10 cellular contexts compared by ENCODE assay signal in genomic region chr9:89519393-89519805, GRCh38. TPM values are rescaled to one million over a fixed set of nuclear protein-coding genes. Genes with fewer than 3 reads are reported as not detected.
DNase-seq lines count a peak whose midpoint lies in the region; ATAC-seq, FAIRE-seq and TF ChIP-seq lines count a peak whose summit lies in the region.
"Had no signal": no experiment of that assay in that cellular context is flagged by ENCODE, and none has a peak within 500 bp of the region (broad histone marks: within the 10 kb centered on the region; RNA-seq: fewer than 3 reads in every experiment).

No MANE protein-coding gene starts in this region.

- intact Hi-C loops in GM12878 (cut with micrococcal nuclease; ENCODE audit: unreplicated experiment) (no loop called here), mucosa of descending colon (cut with DNase I, micrococcal nuclease) (no loop called here)

- SMC1A ChIA-PET in GM12878 (lab: Charles Lee; ENCODE audit: uncharacterized antibody, unreplicated experiment) = interaction anchor here (0.7 to 2.2 kb wide), 12 partner anchors 9 to 124 kb away, joined by 3 to 11 read pairs (median 4); no protein-coding TSS in a partner anchor

- no peak for TF ChIP-seq POLR2A in GM12878 (IDR thresholded peaks at IDR 0.05; ENCODE audit: low read depth, low read length)

- no peak for TF ChIP-seq EP300 in GM12878 (IDR thresholded peaks at IDR 0.05; ENCODE audit: borderline replicate concordance in 1 of 2, control insufficient read depth in 1 of 2, low read depth in 2 of 2, low read length in 2 of 2)

- peaks cover 16% of the 10 kb centered on the region; the same call in 1 of the 2 replicates for H3F3A ChIP-seq in Loucy (ENCODE audit: low read depth)

- H3K79me2 ChIP-seq in Loucy (ENCODE audit: insufficient read depth, low read length) (peaks cover 20% of the 10 kb centered on the region), GM12878 (ENCODE audit: control insufficient read depth, insufficient read depth, low read length) (no peaks in the 10 kb centered on the region)

- POLR2A ChIA-PET in GM12878 (lab: Charles Lee) = interaction anchor here (0.7 to 1.6 kb wide), 6 partner anchors 10 to 551 kb away, joined by 3 to 6 read pairs (median 4); no protein-coding TSS in a partner anchor

- H3K4me3 ChIP-seq in Loucy (ENCODE audit: low read length, poor library complexity, severe bottlenecking) (no peak overlapping the region), GM12878 (no peak overlapping the region), mucosa of descending colon (no peak overlapping the region), foreskin fibroblast (ENCODE audit: low read depth in 1 of 2, low read length in 2 of 2) (no peak overlapping the region)
- H3K4me3 ChIP-seq: dorsolateral prefrontal cortex had no signal

- H3K4me2 ChIP-seq in Loucy (ENCODE audit: low read depth, low read length, poor library complexity, severe bottlenecking) (peak overlapping the region; percentile 49), GM12878 (ENCODE audit: control insufficient read depth, insufficient read depth) (no peak overlapping the region)

- CTCF ChIA-PET in GM12878 (lab: Yijun Ruan, JAX) = interaction anchor here (1.2 to 2.8 kb wide), 8 partner anchors 9 to 144 kb away, joined by 3 to 20 read pairs (median 4); no protein-coding TSS in a partner anchor

- no peak for TF ChIP-seq RAD21 in GM12878 (IDR thresholded peaks at IDR 0.05; ENCODE audit: insufficient read depth, low read depth, low read length)

- H3K9me2 ChIP-seq in Loucy (replicated peaks; ENCODE audit: low read depth, low read length) = no peaks in the 10 kb centered on the region

- WGBS in GM12878 (ENCODE audit: insufficient coverage, insufficient replicate concordance, low lambda C conversion rate, missing lambda C conversion rate) = 85% methylated on average over 2 of the region's 2 CpGs

- TF ChIP-seq CTCF in Loucy (conservative IDR thresholded peaks at IDR 0.05; ENCODE audit: low read length) = no peak
- TF ChIP-seq CTCF in GM12878 (IDR thresholded peaks at IDR 0.05 in 2 of 3, conservative IDR thresholded peaks at IDR 0.05 in 1 of 3; ENCODE audit: control insufficient read depth in 2 of 3, extremely low read depth in 1 of 3, insufficient read depth in 1 of 3, low read depth in 3 of 3, low read length in 3 of 3) = no peak
- no peak for TF ChIP-seq CTCF in mucosa of descending colon (IDR thresholded peaks at IDR 0.05)
- no peak for TF ChIP-seq CTCF in foreskin fibroblast (IDR thresholded peaks at IDR 0.05; ENCODE audit: low read depth, low read length)

- FAIRE-seq in GM12878 (lab: Jason Lieb, UNC) = no peak

- no TSS peak for BruUV-seq in GM12878 (replicated peaks; lab: Mats Ljungman, UMichigan)

- RAD21 ChIA-PET in GM12878 (lab: Charles Lee; ENCODE audit: unreplicated experiment) = interaction anchor here (1.2 to 1.9 kb wide), 3 partner anchors 29 to 144 kb away, joined by 3 to 10 read pairs (median 6); no protein-coding TSS in a partner anchor

- H3K27me3 ChIP-seq in Loucy (ENCODE audit: insufficient read depth, low read length, poor library complexity, severe bottlenecking) (no peaks in the 10 kb centered on the region), GM12878 (replicated peaks in 1 of 2; ENCODE audit: control insufficient read depth in 2 of 2, insufficient read depth in 2 of 2, low read length in 1 of 2) (no peaks in the 10 kb centered on the region)
- H3K27me3 ChIP-seq: dorsolateral prefrontal cortex had no signal

- no peaks in the 10 kb centered on the region for H3K9me3 ChIP-seq in Loucy (ENCODE audit: insufficient read depth, low read depth, low read length)
- H3K9me3 ChIP-seq in GM12878 (replicated peaks; ENCODE audit: control insufficient read depth, insufficient read depth, low read length) = no peaks in the 10 kb centered on the region
- no peaks in the 10 kb centered on the region for H3K9me3 ChIP-seq in mucosa of descending colon

- H3K27ac ChIP-seq in GM12878 (ENCODE audit: control insufficient read depth, insufficient read depth) = peak overlapping the region; percentile 14
- H3K27ac ChIP-seq: VCaP had no signal

- peaks cover 69% of the 10 kb centered on the region for H3K4me1 ChIP-seq in Loucy (ENCODE audit: insufficient read depth, low read length, poor library complexity, severe bottlenecking)
- H3K4me1 ChIP-seq in GM12878 (ENCODE audit: control insufficient read depth, insufficient read depth, low read length) = peaks cover 46% of the 10 kb centered on the region
- peaks cover 4% of the 10 kb centered on the region for H3K4me1 ChIP-seq in mucosa of descending colon (ENCODE audit: low read depth)

- H2AFZ ChIP-seq in Loucy (ENCODE audit: low read length) (no peak overlapping the region), GM12878 (ENCODE audit: control insufficient read depth, low read depth, low read length) (no peak overlapping the region; the same call in 1 of the 2 replicates)

- ATAC-seq in GM12878 = no peak; the same call in 2 of the 3 replicates
- peak; percentile 17 for ATAC-seq in mucosa of descending colon

- H3K9ac ChIP-seq in Loucy (ENCODE audit: low read depth, low read length, poor library complexity, severe bottlenecking) = peak overlapping the region; percentile 53
- 0 out of 2 replicates have a peak overlapping the region, but pooled peaks have one; percentile 6 for H3K9ac ChIP-seq in GM12878 (ENCODE audit: control insufficient read depth, insufficient read depth, low read length)

- no peaks in the 10 kb centered on the region for H3K36me3 ChIP-seq in Loucy (ENCODE audit: insufficient read depth, low read length)
- no peaks in the 10 kb centered on the region for H3K36me3 ChIP-seq in GM12878 (ENCODE audit: control insufficient read depth in 2 of 2, insufficient read depth in 2 of 2, low read length in 1 of 2)
- H3K36me3 ChIP-seq in mucosa of descending colon (ENCODE audit: low read depth) = no peaks in the 10 kb centered on the region

- DNase-seq in Caki2 (ENCODE audit: low read depth) (peak; percentile 29), GM12878 (ENCODE audit: low read depth, low spot score) (no peak), mucosa of descending colon (no peak), NCI-H524 (lab: John Stamatoyannopoulos, UW) (no peak), foreskin fibroblast (no peak), NCI-H526 (lab: John Stamatoyannopoulos, UW) (no peak), Ammon's horn (ENCODE audit: low spot score) (no peak)
- DNase-seq: dorsolateral prefrontal cortex had no signal

- H4K20me1 ChIP-seq in Loucy (ENCODE audit: insufficient read depth, low read length, poor library complexity, severe bottlenecking) = no peaks in the 10 kb centered on the region
- no peaks in the 10 kb centered on the region for H4K20me1 ChIP-seq in GM12878 (ENCODE audit: control insufficient read depth, insufficient read depth)

- in situ Hi-C loops in Caki2 (cut with HindIII; ENCODE audit: low pct_unique_long_range_greater_than_20kb, low sequenced_read_pairs) (no loop called here), GM12878 (cut with MboI) (no loop called here)

TF ChIP-seq in GM12878, 131 proteins besides CTCF, POLR2A, EP300 and RAD21:
- TF ChIP-seq ESRRA (IDR thresholded peaks at IDR 0.05; ENCODE audit: low read length) (peak; percentile 27; the same call in 1 of the 2 replicates), LARP7 (IDR thresholded peaks at IDR 0.05) (no peak)
TF ChIP-seq in GM12878: peak in this region for 1.

RNA-seq across cellular contexts. Expression of gene SEMA4D, which starts 21.5 kb away (rescaled TPM):
- total RNA-seq in Caki2 (2014; rRNA removed; shearing (Covaris generic); ENCODE audit: low replicate concordance) = 1.7 and 4.5 TPM in 2 replicates
- total RNA-seq in GM12878 (2013; cell fraction: nucleolus; rRNA removed) = 179 and 180 TPM in 2 replicates
- total RNA-seq in GM12878 (2014; rRNA removed) (42.2 and 49.8 TPM in 2 replicates), GM12878 (2014; rRNA removed; fragmentation: Illumina TruSeq; extraction: Trizol) (34.9 and 40.6 TPM in 2 replicates), GM12878 (2021) (120 and 136 TPM in 2 replicates), mucosa of descending colon (10 to 100 TPM; 20.9 to 26.9 (median 23.1) TPM)
- polyA plus RNA-seq in GM12878 (2011; ENCODE audit: low read depth) = 38.6 TPM
- polyA plus RNA-seq in GM12878 (2011; rRNA removed) (24.7 and 30.8 TPM in 2 replicates), GM12878 (2014; fragmentation: Illumina TruSeq; extraction: Trizol) (31.9 and 57.1 TPM in 2 replicates), GM12878 (2014; fragmentation: Nextera tagmentation; extraction: Ambion mirVana) (10 to 100 TPM; 15.1 to 22.7 TPM), GM12878 (2014; rRNA removed) (55.0 and 64.8 TPM in 2 replicates), GM12878 (2016; fragmentation: Nextera tagmentation; extraction: Ambion mirVana) (10 to 100 TPM; 35.1 to 44.1 TPM)
- polyA plus RNA-seq in GM12878 (2011; cell fraction: cytosol; rRNA removed) = 36.3 and 42.2 TPM in 2 replicates
- 273 and 286 TPM in 2 replicates for polyA plus RNA-seq in GM12878 (2011; cell fraction: nucleus; rRNA removed)
- 68.5 and 75.6 TPM in 2 replicates for polyA plus RNA-seq in GM12878 (2012)
- polyA minus RNA-seq in GM12878 (2011; rRNA and poly(A)+ RNA removed) = 35.0 and 57.4 TPM in 2 replicates
- 40.2 and 46.0 TPM in 2 replicates for polyA minus RNA-seq in GM12878 (2011; cell fraction: cytosol; rRNA and poly(A)+ RNA removed)
- polyA minus RNA-seq in GM12878 (2011; cell fraction: nucleus; rRNA and poly(A)+ RNA removed) = 77.4 and 123 TPM in 2 replicates
